Comparison of ENCODE assay signal across 9 cellular contexts in genomic region chr19:49210108-49210900, GRCh38. TPM values are rescaled to one million over a fixed set of nuclear protein-coding genes. Genes with fewer than 3 reads are reported as not detected.
DNase-seq lines count a peak whose midpoint lies in the region; ATAC-seq lines count a peak whose summit lies in the region.
"Had no signal": no experiment of that assay in that cellular context is flagged by ENCODE, and none has a peak within 500 bp of the region (broad histone marks: within the 10 kb centered on the region; RNA-seq: fewer than 3 reads in every experiment).

No MANE protein-coding gene starts in this region.

- peaks cover 24% of the 10 kb centered on the region for H3K4me1 ChIP-seq in Karpas-422 (ENCODE audit: low read length)

- no peaks in the 10 kb centered on the region for H3K36me3 Mint-ChIP-seq in activated T-cell treated with anti-CD3 and anti-CD28 coated beads, Interleukin-2, amount 50 U/mL, for 4 hours (ENCODE audit: insufficient read depth)

- H3K4me3 ChIP-seq in Karpas-422 (ENCODE audit: low read length): no peak overlapping the region
- peak overlapping the region; percentile 8 for H3K4me3 ChIP-seq in iPS-11a (ENCODE audit: low read depth, low read length)
- H3K4me3 ChIP-seq: thoracic aorta had no signal

- H3K27ac ChIP-seq in Karpas-422 (ENCODE audit: low read length): no peak overlapping the region
- H3K27ac ChIP-seq: thoracic aorta had no signal

- no peaks in the 10 kb centered on the region for H3K9me3 ChIP-seq in Karpas-422 (ENCODE audit: low read length)
- H3K9me3 ChIP-seq: thoracic aorta had no signal

- H3K27me3 Mint-ChIP-seq in activated T-cell treated with anti-CD3 and anti-CD28 coated beads, Interleukin-2, amount 50 U/mL, for 4 hours (ENCODE audit: low read depth): peaks cover 10% of the 10 kb centered on the region

- H3K36me3 ChIP-seq in Karpas-422 (ENCODE audit: insufficient read depth, low read length): no peaks in the 10 kb centered on the region

- no peaks in the 10 kb centered on the region for H3K9me2 ChIP-seq in Karpas-422 (replicated peaks; ENCODE audit: insufficient read depth, low read length)

- no peaks in the 10 kb centered on the region for H3K9me3 Mint-ChIP-seq in activated T-cell treated with anti-CD3 and anti-CD28 coated beads, Interleukin-2, amount 50 U/mL, for 4 hours

- peaks cover 13% of the 10 kb centered on the region for H3K4me1 Mint-ChIP-seq in activated T-cell treated with anti-CD3 and anti-CD28 coated beads, Interleukin-2, amount 50 U/mL, for 4 hours (ENCODE audit: low read depth)

- no peak overlapping the region for H3K9ac ChIP-seq in Karpas-422 (ENCODE audit: low read length)

- DNase-seq in Karpas-422: peak; percentile 77
- DNase-seq in activated T-cell treated with anti-CD3 and anti-CD28 coated beads, Interleukin-2, amount 50 U/mL, for 4 hours: peak; percentile 18
- peak; percentile 26 to 57 for DNase-seq in stimulated activated CD4-positive, alpha-beta T cell treated with anti-CD3 and anti-CD28 coated beads, Interleukin-2, amount 100 ng/mL, for 48 hours
- no peak for DNase-seq in NCI-H2081 treated with DMSO at 0.1 percent for 48 hours (lab: John Stamatoyannopoulos, UW)
- no peak for DNase-seq in NCI-H82 treated with DMSO at 0.1 percent for 48 hours (lab: John Stamatoyannopoulos, UW; ENCODE audit: unreplicated experiment)
- no peak for DNase-seq in NCI-H510A (lab: John Stamatoyannopoulos, UW)

- peak; percentile 80 to 89 for ATAC-seq in activated T-cell treated with anti-CD3 and anti-CD28 coated beads, Interleukin-2, amount 50 U/mL, for 4 hours
- ATAC-seq in GM18909 (IDR thresholded peaks at IDR 0.05; ENCODE audit: poor library complexity, unreplicated experiment): no peak

- H3K4me2 ChIP-seq in Karpas-422 (ENCODE audit: low read depth, low read length, poor library complexity, severe bottlenecking): no peak overlapping the region

- no peak overlapping the region for H3K4me3 Mint-ChIP-seq in activated T-cell treated with anti-CD3 and anti-CD28 coated beads, Interleukin-2, amount 50 U/mL, for 4 hours

- no peaks in the 10 kb centered on the region for H4K20me1 ChIP-seq in Karpas-422 (ENCODE audit: insufficient read depth, low read depth, low read length)

- no peak overlapping the region for H2AFZ ChIP-seq in Karpas-422 (ENCODE audit: low read length)

- no peaks in the 10 kb centered on the region for H3K79me2 ChIP-seq in Karpas-422 (ENCODE audit: low read length)

- no peaks in the 10 kb centered on the region for H3K27me3 ChIP-seq in Karpas-422 (ENCODE audit: low read length)

RNA-seq across cellular contexts. Expression of gene TRPM4, which starts 52.7 kb away (rescaled TPM):
- not detected in 2 replicates for total RNA-seq in Karpas-422 (2014; rRNA removed; shearing (Covaris generic); ENCODE audit: low replicate concordance)
- total RNA-seq in activated T-cell treated with anti-CD3 and anti-CD28 coated beads, Interleukin-2, amount 50 U/mL, for 4 hours: under 1 TPM; 0.37 to 0.43 (median 0.38) TPM

RNA-seq across cellular contexts. Expression of gene HRC, which starts 55.1 kb away (rescaled TPM):
- total RNA-seq in Karpas-422 (2014; rRNA removed; shearing (Covaris generic); ENCODE audit: low replicate concordance): not detected in 2 replicates
- total RNA-seq in activated T-cell treated with anti-CD3 and anti-CD28 coated beads, Interleukin-2, amount 50 U/mL, for 4 hours: not detected

Comparison
In these comparisons a context has a peak if more than half of its experiments do, and no peak if none do; other contexts are left out.
1. DNase-seq: peak in Karpas-422 (single experiment), activated T-cell treated with anti-CD3 and anti-CD28 coated beads, Interleukin-2, amount 50 U/mL, for 4 hours (single experiment) and stimulated activated CD4-positive, alpha-beta T cell treated with anti-CD3 and anti-CD28 coated beads, Interleukin-2, amount 100 ng/mL, for 48 hours (2 of 2); none in NCI-H2081 treated with DMSO at 0.1 percent for 48 hours (single experiment), NCI-H82 treated with DMSO at 0.1 percent for 48 hours (single experiment) and NCI-H510A (single experiment).